Comparison of ENCODE assay signal across 8 cellular contexts in genomic region chr16:88455610-88456355, GRCh38. TPM values are rescaled to one million over a fixed set of nuclear protein-coding genes. Genes with fewer than 3 reads are reported as not detected.
DNase-seq lines count a peak whose midpoint lies in the region; ATAC-seq, FAIRE-seq and TF ChIP-seq lines count a peak whose summit lies in the region.

No MANE protein-coding gene starts in this region.

- peaks cover 39% of the 10 kb centered on the region for H3K79me1 ChIP-seq in mesenchymal stem cell (replicated peaks; ENCODE audit: low read length, poor library complexity, severe bottlenecking)

- H3K18ac ChIP-seq in mesenchymal stem cell (ENCODE audit: low read depth in 1 of 2, low read length in 2 of 2), result peak overlapping the region in 1 of 2 experiments; percentile 65

- H3K4me3 ChIP-seq in GM12875 (ENCODE audit: low read depth, low read length) (peak overlapping the region; percentile 67), WERI-Rb-1 (ENCODE audit: low read depth, low read length) (peak overlapping the region; percentile 50), bronchial epithelial cell (ENCODE audit: low read depth, low read length) (peak overlapping the region; percentile 50), mesenchymal stem cell (ENCODE audit: insufficient read depth in 1 of 2, low read depth in 1 of 2, low read length in 2 of 2) (peak overlapping the region; percentile 69 to 78)

- peak overlapping the region in 1 of 2 experiments; percentile 9 for H3K23ac ChIP-seq in mesenchymal stem cell (ENCODE audit: low read length in 2 of 2)

- H2BK12ac ChIP-seq in mesenchymal stem cell (ENCODE audit: low read length in 2 of 2), result peak overlapping the region in 1 of 2 experiments; percentile 42

- no peak overlapping the region for H2AK5ac ChIP-seq in mesenchymal stem cell (ENCODE audit: low read length, severe bottlenecking)

- H3K9me3 ChIP-seq in WERI-Rb-1 (ENCODE audit: severe bottlenecking) (no peaks in the 10 kb centered on the region), mesenchymal stem cell (ENCODE audit: control insufficient read depth, low read length) (no peaks in the 10 kb centered on the region)

- H2AFZ ChIP-seq in mesenchymal stem cell (ENCODE audit: low read depth, low read length), result peak overlapping the region; percentile 10

- H3K27me3 ChIP-seq in WERI-Rb-1 (ENCODE audit: insufficient read depth, low read depth, severe bottlenecking) (no peaks in the 10 kb centered on the region), bronchial epithelial cell (ENCODE audit: control insufficient read depth, insufficient read depth, low read length) (no peaks in the 10 kb centered on the region), mesenchymal stem cell (ENCODE audit: control insufficient read depth in 1 of 2, insufficient read depth in 1 of 2, low read length in 2 of 2) (peaks cover 13 to 20% of the 10 kb centered on the region in 2 experiments)

- H3K9ac ChIP-seq in mesenchymal stem cell (ENCODE audit: low read length), result peak overlapping the region; percentile 80

- TF ChIP-seq CTCF in GM12875 (IDR thresholded peaks at IDR 0.05; ENCODE audit: borderline replicate concordance, insufficient read depth, low read depth, low read length) (no peak; the same call in 1 of the 2 replicates), WERI-Rb-1 (IDR thresholded peaks at IDR 0.05; ENCODE audit: low read depth, low read length) (no peak), bronchial epithelial cell (IDR thresholded peaks at IDR 0.05; ENCODE audit: insufficient read depth, low read length, severe bottlenecking) (no peak)

- H2BK120ac ChIP-seq in mesenchymal stem cell (ENCODE audit: low read depth, low read length), result no peak overlapping the region

- WGBS in mesenchymal stem cell, result 1% methylated on average over 63 of the region's 68 CpGs

- peak overlapping the region; percentile 88 for H3K27ac ChIP-seq in WERI-Rb-1
- no peak overlapping the region for H3K27ac ChIP-seq in mesenchymal stem cell (ENCODE audit: low read length, poor library complexity, severe bottlenecking)

- H4K91ac ChIP-seq in mesenchymal stem cell (ENCODE audit: low read length), result no peak overlapping the region

- H3K36me3 ChIP-seq in WERI-Rb-1, result no peaks in the 10 kb centered on the region
- no peaks in the 10 kb centered on the region for H3K36me3 ChIP-seq in bronchial epithelial cell (ENCODE audit: control insufficient read depth, insufficient read depth, low read length)
- no peaks in the 10 kb centered on the region for H3K36me3 ChIP-seq in mesenchymal stem cell (ENCODE audit: control insufficient read depth in 1 of 2, insufficient read depth in 2 of 2, low read depth in 1 of 2, low read length in 2 of 2)

- DNase-seq in WERI-Rb-1, result peak; percentile 42
- peak; percentile 39 for DNase-seq in bronchial epithelial cell (ENCODE audit: low read depth)
- peak; percentile 61 for DNase-seq in mesenchymal stem cell
- peak; percentile 57 to 73 for DNase-seq in stimulated activated CD8-positive, alpha-beta memory T cell treated with anti-CD3 and anti-CD28 coated beads, Interleukin-4, amount 100 ng/mL, for 4 hours (ENCODE audit: low read depth in 2 of 2, low spot score in 1 of 2)

- peak; percentile 18 for ATAC-seq in HG03280 (IDR thresholded peaks at IDR 0.05; ENCODE audit: unreplicated experiment)
- ATAC-seq in HG03095 (IDR thresholded peaks at IDR 0.05; ENCODE audit: unreplicated experiment), result no peak
- no peak for ATAC-seq in GM18519 (IDR thresholded peaks at IDR 0.05; ENCODE audit: low FRiP score, unreplicated experiment)

- H3K4me1 ChIP-seq in mesenchymal stem cell (ENCODE audit: control insufficient read depth, insufficient read depth, low read depth, low read length), result peaks cover 45% of the 10 kb centered on the region

- H3K4ac ChIP-seq in mesenchymal stem cell (ENCODE audit: low read depth in 1 of 2, low read length in 2 of 2), result no peak overlapping the region

- H4K8ac ChIP-seq in mesenchymal stem cell (ENCODE audit: low read length), result no peak overlapping the region

- peak overlapping the region; percentile 57 for H2BK15ac ChIP-seq in mesenchymal stem cell (ENCODE audit: low read depth, poor library complexity, severe bottlenecking)

- H3K4me2 ChIP-seq in mesenchymal stem cell (ENCODE audit: low read length, poor library complexity, severe bottlenecking), result peak overlapping the region; percentile 95

- H3K14ac ChIP-seq in mesenchymal stem cell (ENCODE audit: low read length in 2 of 2), result no peak overlapping the region

- H2BK5ac ChIP-seq in mesenchymal stem cell (ENCODE audit: low read depth, low read length, poor library complexity, severe bottlenecking), result no peak overlapping the region

- no peak for FAIRE-seq in bronchial epithelial cell (lab: Jason Lieb, UNC)

RNA-seq across cellular contexts. Expression of gene ZFPM1, which starts 2.7 kb away (rescaled TPM):
- 0.79 and 1.7 TPM in 2 replicates for total RNA-seq in bronchial epithelial cell
- 3.4 TPM for polyA plus RNA-seq in mesenchymal stem cell (2013, experiment 1 of 2)
- polyA plus RNA-seq in mesenchymal stem cell (2013, experiment 2 of 2), result 3.4 TPM
